ENCODE assay signal across 21 cellular contexts in genomic region chrX:84415155-84415554, GRCh38.
A peak's percentile ranks its signal among the peaks of the same experiment; 100 is the strongest.
DNase-seq lines count a peak whose midpoint lies in the region; ATAC-seq, FAIRE-seq and TF ChIP-seq lines count a peak whose summit lies in the region.
"Had no signal": no experiment of that assay in that cellular context is flagged by ENCODE, and none has a peak within 500 bp of the region (broad histone marks: within the 10 kb centered on the region; RNA-seq: fewer than 3 reads in every experiment).

No MANE protein-coding gene starts in this region.

- TF ChIP-seq CTCF in right lobe of liver (IDR thresholded peaks at IDR 0.05), result no peak
- no peak for TF ChIP-seq CTCF in HepG2 (CRISPR knock-in tag; IDR thresholded peaks at IDR 0.05)
- TF ChIP-seq CTCF in endothelial cell (IDR thresholded peaks at IDR 0.05; ENCODE audit: unreplicated experiment), result no peak
- TF ChIP-seq CTCF in upper lobe of right lung (IDR thresholded peaks at IDR 0.05), result no peak

- H3K27me3 ChIP-seq in right lobe of liver (no peaks in the 10 kb centered on the region), HepG2 (ENCODE audit: control insufficient read depth in 1 of 2, insufficient read depth in 2 of 2, low read length in 2 of 2) (no peaks in the 10 kb centered on the region), upper lobe of right lung (no peaks in the 10 kb centered on the region)
- no peaks in the 10 kb centered on the region for H3K27me3 ChIP-seq in naive thymus-derived CD4-positive, alpha-beta T cell (ENCODE audit: control insufficient read depth in 2 of 2, insufficient read depth in 2 of 2, low read length in 2 of 2)
- H3K27me3 ChIP-seq: Peyer's patch had no signal

- H3K4me1 ChIP-seq in right lobe of liver (no peaks in the 10 kb centered on the region), HepG2 (ENCODE audit: insufficient read depth, low read length) (no peaks in the 10 kb centered on the region), upper lobe of right lung (no peaks in the 10 kb centered on the region)
- no peaks in the 10 kb centered on the region for H3K4me1 ChIP-seq in naive thymus-derived CD4-positive, alpha-beta T cell (ENCODE audit: control insufficient read depth in 2 of 2, insufficient read depth in 2 of 2, low read length in 2 of 2)
- H3K4me1 ChIP-seq: Peyer's patch had no signal

- CTCF ChIA-PET in HepG2 (lab: Yijun Ruan, JAX; ENCODE audit: low intra/inter-chr PET ratio, low total read pairs), result no interaction called here
- CTCF ChIA-PET in naive thymus-derived CD4-positive, alpha-beta T cell (lab: Charles Lee), result no interaction called here

- no peak for DNase-seq in right lobe of liver
- no peak for DNase-seq in HepG2 (ENCODE audit: low spot score)
- DNase-seq in NOMO-1 treated with DMSO at 0.1 percent for 48 hours (lab: John Stamatoyannopoulos, UW; ENCODE audit: unreplicated experiment), result peak; percentile 67
- DNase-seq in endothelial cell (ENCODE audit: low spot score), result no peak
- no peak for DNase-seq in upper lobe of right lung
- no peak for DNase-seq in naive thymus-derived CD4-positive, alpha-beta T cell
- DNase-seq: CD8-positive, alpha-beta memory T cell; DMS79; H7; HFFc6; NCI-H1417 treated with DMSO at 0.1 percent for 48 hours; NCI-H187 treated with DMSO at 0.1 percent for 48 hours; NCI-H2227 treated with DMSO at 0.1 percent for 48 hours; NCI-H510A treated with DMSO at 0.1 percent for 48 hours; NCI-H82; Peyer's patch; T-helper 1 cell had no signal

- H3K27ac ChIP-seq in right lobe of liver, result no peak overlapping the region
- H3K27ac ChIP-seq in HepG2 (ENCODE audit: extremely low read length, insufficient read depth, low read length), result no peak overlapping the region
- no peak overlapping the region for H3K27ac ChIP-seq in upper lobe of right lung
- no peak overlapping the region for H3K27ac ChIP-seq in naive thymus-derived CD4-positive, alpha-beta T cell (ENCODE audit: low read depth, low read length)
- H3K27ac ChIP-seq: Peyer's patch, SK-N-MC had no signal

- no peaks in the 10 kb centered on the region for H3K9me3 ChIP-seq in right lobe of liver
- H3K9me3 ChIP-seq in HepG2 (ENCODE audit: low read length), result no peaks in the 10 kb centered on the region; the same call in 1 of the 2 replicates
- H3K9me3 ChIP-seq in upper lobe of right lung, result no peaks in the 10 kb centered on the region
- H3K9me3 ChIP-seq in naive thymus-derived CD4-positive, alpha-beta T cell (ENCODE audit: control insufficient read depth in 2 of 3, low read length in 3 of 3), result no peaks in the 10 kb centered on the region
- H3K9me3 ChIP-seq: Peyer's patch had no signal

- FAIRE-seq in HepG2 (lab: Jason Lieb, UNC), result no peak
- FAIRE-seq: A204.1 had no signal

- no peak for TF ChIP-seq POLR2A in right lobe of liver (IDR thresholded peaks at IDR 0.05)
- no peak for TF ChIP-seq POLR2A in HepG2 (IDR thresholded peaks at IDR 0.05; ENCODE audit: insufficient read depth in 1 of 2, low read depth in 2 of 2, low read length in 2 of 2)

- peaks cover 4% of the 10 kb centered on the region for H3K36me3 Mint-ChIP-seq in endothelial cell (ENCODE audit: low read depth, unreplicated experiment)
- H3K36me3 Mint-ChIP-seq in naive thymus-derived CD4-positive, alpha-beta T cell, result peaks cover 0 to 5% (median 0%) of the 10 kb centered on the region in 5 donors
- H3K36me3 Mint-ChIP-seq: CD8-positive, alpha-beta memory T cell had no signal

- ATAC-seq in right lobe of liver (peak in 3 of 4 donors; percentile 39 to 45 (median 39)), HepG2 (no peak), upper lobe of right lung (peak; percentile 64), GM21528 (IDR thresholded peaks at IDR 0.05; ENCODE audit: low FRiP score, unreplicated experiment) (no peak), HG03439 (IDR thresholded peaks at IDR 0.05; ENCODE audit: unreplicated experiment) (no peak)
- ATAC-seq in naive thymus-derived CD4-positive, alpha-beta T cell, result no peak

- TF ChIP-seq EP300 in HepG2 (IDR thresholded peaks at IDR 0.05; ENCODE audit: low read depth in 2 of 2, low read length in 2 of 2) (no peak), HepG2 (CRISPR knock-in tag; IDR thresholded peaks at IDR 0.05; ENCODE audit: borderline replicate concordance) (no peak)

- no peak overlapping the region for H2AFZ ChIP-seq in HepG2 (ENCODE audit: low read length)

- no peaks in the 10 kb centered on the region for H4K20me1 ChIP-seq in HepG2 (ENCODE audit: insufficient read depth, low read length)

- in situ Hi-C loops in HepG2 (cut with HindIII; ENCODE audit: extremely low pct_ligation_motif_present, low pct_unique_long_range_greater_than_20kb), result no loop called here

- intact Hi-C loops in right lobe of liver (cut with DNase I) (no loop called here), HepG2 (cut with micrococcal nuclease; ENCODE audit: unreplicated experiment) (no loop called here), upper lobe of right lung (cut with DNase I) (no loop called here)
- intact Hi-C loops in naive thymus-derived CD4-positive, alpha-beta T cell (cut with micrococcal nuclease), result no loop called here

- H3K4me3 ChIP-seq in right lobe of liver (no peak overlapping the region), HepG2 (replicated peaks in 1 of 3; ENCODE audit: insufficient read depth in 1 of 3, low read depth in 2 of 3, low read length in 3 of 3) (no peak overlapping the region), upper lobe of right lung (no peak overlapping the region)
- H3K4me3 ChIP-seq in naive thymus-derived CD4-positive, alpha-beta T cell (ENCODE audit: low read length), result no peak overlapping the region
- H3K4me3 ChIP-seq: Peyer's patch, SK-N-MC had no signal

- BruUV-seq in HepG2 (replicated peaks; lab: Mats Ljungman, UMichigan), result no TSS peak

- no peaks in the 10 kb centered on the region for H3K79me2 ChIP-seq in HepG2 (ENCODE audit: insufficient read depth, low read length)

- no peak overlapping the region for H3K4me2 ChIP-seq in HepG2 (ENCODE audit: low read depth, low read length)

- TF ChIP-seq RAD21 in HepG2 (CRISPR knock-in tag; IDR thresholded peaks at IDR 0.05), result no peak

- POLR2A ChIA-PET in HepG2 (lab: Yijun Ruan, JAX), result no interaction called here
- POLR2A ChIA-PET in naive thymus-derived CD4-positive, alpha-beta T cell (lab: Charles Lee), result no interaction called here

- H3K27me3 Mint-ChIP-seq in endothelial cell (ENCODE audit: unreplicated experiment), result no peaks in the 10 kb centered on the region
- no peaks in the 10 kb centered on the region for H3K27me3 Mint-ChIP-seq in naive thymus-derived CD4-positive, alpha-beta T cell

- no peaks in the 10 kb centered on the region for H3K9me3 Mint-ChIP-seq in endothelial cell (ENCODE audit: unreplicated experiment)
- peaks cover under 1 to 21% (median 4%) of the 10 kb centered on the region in 11 donors for H3K9me3 Mint-ChIP-seq in naive thymus-derived CD4-positive, alpha-beta T cell
- H3K9me3 Mint-ChIP-seq: HFFc6 had no signal

- H3K4me3 Mint-ChIP-seq in endothelial cell (ENCODE audit: unreplicated experiment), result no peak overlapping the region
- no peak overlapping the region for H3K4me3 Mint-ChIP-seq in naive thymus-derived CD4-positive, alpha-beta T cell
- H3K4me3 Mint-ChIP-seq: CD8-positive, alpha-beta memory T cell; HFFc6 had no signal

- peak overlapping the region; percentile 85 for H3K27ac Mint-ChIP-seq in endothelial cell (ENCODE audit: unreplicated experiment)
- H3K27ac Mint-ChIP-seq in naive thymus-derived CD4-positive, alpha-beta T cell, result no peak overlapping the region
- H3K27ac Mint-ChIP-seq: CD8-positive, alpha-beta memory T cell; HFFc6 had no signal

- H3K4me1 Mint-ChIP-seq in endothelial cell (ENCODE audit: unreplicated experiment), result peaks cover 8% of the 10 kb centered on the region
- peaks cover 0 to 1% (median 0%) of the 10 kb centered on the region in 7 donors for H3K4me1 Mint-ChIP-seq in naive thymus-derived CD4-positive, alpha-beta T cell
- H3K4me1 Mint-ChIP-seq: CD8-positive, alpha-beta memory T cell had no signal

- H3K9ac ChIP-seq in HepG2 (ENCODE audit: insufficient read depth, low read depth, low read length), result no peak overlapping the region

- H3K36me3 ChIP-seq in right lobe of liver (no peaks in the 10 kb centered on the region), HepG2 (replicated peaks in 1 of 2; ENCODE audit: control insufficient read depth in 1 of 2, insufficient read depth in 2 of 2, low read length in 2 of 2) (no peaks in the 10 kb centered on the region), upper lobe of right lung (no peaks in the 10 kb centered on the region)
- H3K36me3 ChIP-seq in naive thymus-derived CD4-positive, alpha-beta T cell (ENCODE audit: control insufficient read depth in 2 of 3, insufficient read depth in 3 of 3, low read length in 3 of 3), result no peaks in the 10 kb centered on the region
- H3K36me3 ChIP-seq: Peyer's patch had no signal

TF ChIP-seq in HepG2, 621 proteins besides CTCF, POLR2A, EP300 and RAD21 (continues in another document):
- no peak for TF ChIP-seq ZMAT3 (CRISPR knock-in tag; conservative IDR thresholded peaks at IDR 0.05)
- no peak for TF ChIP-seq ZNF878 (CRISPR knock-in tag; IDR thresholded peaks at IDR 0.05)
- TF ChIP-seq ZBTB26 (CRISPR knock-in tag; IDR thresholded peaks at IDR 0.05; ENCODE audit: borderline replicate concordance), result no peak
- no peak for TF ChIP-seq CERS6 (CRISPR knock-in tag; IDR thresholded peaks at IDR 0.05)
- no peak for TF ChIP-seq NCOA5 (CRISPR knock-in tag; IDR thresholded peaks at IDR 0.05)
- no peak for TF ChIP-seq SP1 (IDR thresholded peaks at IDR 0.05)
- no peak for TF ChIP-seq SP1 (CRISPR knock-in tag; IDR thresholded peaks at IDR 0.05)
- TF ChIP-seq ZNF101 (CRISPR knock-in tag; IDR thresholded peaks at IDR 0.05; ENCODE audit: borderline replicate concordance, low read depth), result no peak
- TF ChIP-seq SETDB1 (CRISPR knock-in tag; IDR thresholded peaks at IDR 0.05; ENCODE audit: borderline replicate concordance), result no peak
- TF ChIP-seq ZNF773 (CRISPR knock-in tag; IDR thresholded peaks at IDR 0.05; ENCODE audit: borderline replicate concordance), result no peak
- no peak for TF ChIP-seq ZNF703 (CRISPR knock-in tag; IDR thresholded peaks at IDR 0.05; ENCODE audit: borderline replicate concordance)

Comparison
In these comparisons a context has a peak if more than half of its experiments do, and no peak if none do; other contexts are left out.
1. ATAC-seq: peak in right lobe of liver (3 of 4) and upper lobe of right lung (single experiment); none in HepG2 (single experiment), naive thymus-derived CD4-positive, alpha-beta T cell (single experiment), GM21528 (single experiment) and HG03439 (single experiment).